8 cellular contexts compared by ENCODE assay signal in the genomic region with DNA sequence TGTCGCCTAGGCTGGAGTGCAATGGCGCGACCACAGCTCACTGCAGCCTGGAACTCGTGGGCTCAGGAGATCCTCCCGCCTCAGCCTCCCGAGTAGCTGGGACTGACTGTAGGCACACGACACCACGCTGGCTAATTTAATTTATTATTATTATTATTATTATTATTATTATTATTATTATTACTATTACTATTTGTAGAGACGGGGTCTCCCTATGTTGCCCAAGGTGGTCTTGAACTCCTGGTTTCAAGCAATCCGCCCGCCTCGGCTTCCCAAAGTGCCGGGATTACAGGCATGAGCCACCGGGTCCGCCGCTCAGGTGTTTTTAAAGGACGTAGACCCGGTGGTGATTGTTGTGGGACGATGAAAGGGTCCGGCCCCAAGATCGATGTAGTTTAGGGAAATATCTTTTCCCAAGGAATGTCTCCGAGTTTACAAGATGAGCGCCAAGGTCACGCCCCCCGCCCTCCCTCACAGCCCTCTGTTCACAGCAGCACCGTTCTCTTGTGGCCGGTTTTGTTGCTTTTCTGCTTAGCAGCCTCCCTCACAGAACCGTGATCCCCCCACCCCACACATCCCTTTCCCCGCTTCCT. TPM values are rescaled to one million over a fixed set of nuclear protein-coding genes. Genes with fewer than 3 reads are reported as not detected.
A peak's percentile ranks its signal among the peaks of the same experiment; 100 is the strongest.
DNase-seq lines count a peak whose midpoint lies in the region; ATAC-seq and TF ChIP-seq lines count a peak whose summit lies in the region.

No MANE protein-coding gene starts in this region.

- no peak for ATAC-seq in body of pancreas
- no peak for ATAC-seq in right lobe of liver
- ATAC-seq in GM18517 (IDR thresholded peaks at IDR 0.05; ENCODE audit: unreplicated experiment), result no peak

- intact Hi-C loops in activated CD4-positive, alpha-beta T cell treated with anti-CD3 and anti-CD28 coated beads, Interleukin-2, amount 10 ng/mL, durations not matched to agents 24 days and 14 days (cut with micrococcal nuclease), result loop anchor here (5.0 kb wide), 1 partner anchor 262 kb away; no protein-coding TSS in a partner anchor
- intact Hi-C loops in body of pancreas (cut with DNase I) (no loop called here), right lobe of liver (cut with DNase I) (no loop called here), tibial artery (cut with DNase I; ENCODE audit: low total_unique reads) (loop anchor here (2.0 to 10.0 kb wide), 2 partner anchors 32 to 166 kb away; a partner anchor contains a TSS)

- 63 to 72% methylated on average over 29 of the region's 29 CpGs for WGBS in body of pancreas, 2 donors
- WGBS in right lobe of liver (ENCODE audit: insufficient coverage, low coverage, low lambda C conversion rate, missing lambda C conversion rate), result 73% methylated on average over 26 of the region's 29 CpGs

- peak overlapping the region; percentile 93 for H3K27ac Mint-ChIP-seq in activated CD4-positive, alpha-beta T cell treated with anti-CD3 and anti-CD28 coated beads, Interleukin-2, amount 10 ng/mL, durations not matched to agents 24 days and 14 days

- H3K9me3 ChIP-seq in body of pancreas (no peaks in the 10 kb centered on the region), right lobe of liver (no peaks in the 10 kb centered on the region), tibial artery (no peaks in the 10 kb centered on the region)

- H3K4me1 ChIP-seq in body of pancreas (peaks cover 22% of the 10 kb centered on the region), right lobe of liver (peaks cover 0 to 5% (median 0%) of the 10 kb centered on the region in 4 donors), tibial artery (peaks cover 0 to 14% (median 6%) of the 10 kb centered on the region in 4 donors)

- TF ChIP-seq CTCF in body of pancreas (IDR thresholded peaks at IDR 0.05) (no peak), right lobe of liver (IDR thresholded peaks at IDR 0.05) (no peak), tibial artery (IDR thresholded peaks at IDR 0.05) (no peak)

- H3K9me3 Mint-ChIP-seq in activated CD4-positive, alpha-beta T cell treated with anti-CD3 and anti-CD28 coated beads, Interleukin-2, amount 10 ng/mL, durations not matched to agents 24 days and 14 days, result no peaks in the 10 kb centered on the region

- peak overlapping the region; percentile 80 for H3K4me3 Mint-ChIP-seq in activated CD4-positive, alpha-beta T cell treated with anti-CD3 and anti-CD28 coated beads, Interleukin-2, amount 10 ng/mL, durations not matched to agents 24 days and 14 days

- peak overlapping the region in 3 of 4 donors; percentile 95 to 97 (median 97) for H3K27ac ChIP-seq in body of pancreas
- peak overlapping the region; percentile 90 to 96 (median 93) for H3K27ac ChIP-seq in right lobe of liver
- H3K27ac ChIP-seq in tibial artery, result peak overlapping the region; percentile 87 to 97

- H3K27me3 Mint-ChIP-seq in activated CD4-positive, alpha-beta T cell treated with anti-CD3 and anti-CD28 coated beads, Interleukin-2, amount 10 ng/mL, durations not matched to agents 24 days and 14 days, result no peaks in the 10 kb centered on the region

- H3K4me3 ChIP-seq in body of pancreas (peak overlapping the region in 1 of 2 donors; percentile 30), right lobe of liver (peak overlapping the region; percentile 71 to 87 (median 77)), tibial artery (peak overlapping the region; percentile 68 to 96)

- TF ChIP-seq POLR2A in body of pancreas (IDR thresholded peaks at IDR 0.05) (no peak), right lobe of liver (IDR thresholded peaks at IDR 0.05) (no peak)

- DNase-seq in activated CD4-positive, alpha-beta T cell treated with anti-CD3 and anti-CD28 coated beads, Interleukin-2, amount 10 ng/mL, durations not matched to agents 24 days and 14 days, result no peak
- no peak for DNase-seq in activated CD4-positive, alpha-beta T cell treated with anti-CD3 and anti-CD28 coated beads, Interleukin-2, amount 50 U/mL, for 1 hour
- peak in 1 of 4 donors; percentile 20 for DNase-seq in body of pancreas
- no peak for DNase-seq in right lobe of liver
- no peak for DNase-seq in tibial artery
- no peak for DNase-seq in NOMO-1 treated with DMSO at 0.1 percent for 48 hours (lab: John Stamatoyannopoulos, UW; ENCODE audit: unreplicated experiment)
- no peak for DNase-seq in DMS 273 treated with DMSO at 0.1 percent for 48 hours (lab: John Stamatoyannopoulos, UW)

- peaks cover 22% of the 10 kb centered on the region for H3K4me1 Mint-ChIP-seq in activated CD4-positive, alpha-beta T cell treated with anti-CD3 and anti-CD28 coated beads, Interleukin-2, amount 10 ng/mL, durations not matched to agents 24 days and 14 days

- H3K36me3 ChIP-seq in body of pancreas (replicated peaks in 1 of 2; ENCODE audit: insufficient read depth in 1 of 2, low read depth in 2 of 2) (no peaks in the 10 kb centered on the region), right lobe of liver (no peaks in the 10 kb centered on the region), tibial artery (no peaks in the 10 kb centered on the region)

- peaks cover 6% of the 10 kb centered on the region for H3K36me3 Mint-ChIP-seq in activated CD4-positive, alpha-beta T cell treated with anti-CD3 and anti-CD28 coated beads, Interleukin-2, amount 10 ng/mL, durations not matched to agents 24 days and 14 days (ENCODE audit: low read depth)

- no peaks in the 10 kb centered on the region for H3K27me3 ChIP-seq in body of pancreas
- no peaks in the 10 kb centered on the region for H3K27me3 ChIP-seq in right lobe of liver
- H3K27me3 ChIP-seq in tibial artery, result no peaks in the 10 kb centered on the region

RNA-seq across cellular contexts. Expression of a gene that starts 0.7 kb away (rescaled TPM):
- 8.1 and 8.6 TPM in 2 replicates for total RNA-seq in activated CD4-positive, alpha-beta T cell treated with anti-CD3 and anti-CD28 coated beads, Interleukin-2, amount 10 ng/mL, durations not matched to agents 24 days and 14 days
- total RNA-seq in body of pancreas, result 1 to 10 TPM; 9.6 to 9.9 TPM
- 10 to 100 TPM in 2 of 6 experiments, 1 to 10 TPM in 4; 5.5 to 11.8 (median 9.9) TPM for total RNA-seq in right lobe of liver

RNA-seq across cellular contexts. Expression of a gene that starts 31.6 kb away (rescaled TPM):
- 0.30 and 0.40 TPM in 2 replicates for total RNA-seq in activated CD4-positive, alpha-beta T cell treated with anti-CD3 and anti-CD28 coated beads, Interleukin-2, amount 10 ng/mL, durations not matched to agents 24 days and 14 days
- total RNA-seq in body of pancreas (1 to 10 TPM; 1.3 to 1.6 TPM), right lobe of liver (under 1 TPM; 0.18 to 0.88 (median 0.58) TPM)

Comparison
In these comparisons a context has a peak if more than half of its experiments do, and no peak if none do; other contexts are left out.
1. intact Hi-C loops: an anchor here in activated CD4-positive, alpha-beta T cell treated with anti-CD3 and anti-CD28 coated beads, Interleukin-2, amount 10 ng/mL, durations not matched to agents 24 days and 14 days (5.0 kb wide) and tibial artery (2.0 to 10.0 kb wide); none called in body of pancreas and right lobe of liver.